In the genomic region with DNA sequence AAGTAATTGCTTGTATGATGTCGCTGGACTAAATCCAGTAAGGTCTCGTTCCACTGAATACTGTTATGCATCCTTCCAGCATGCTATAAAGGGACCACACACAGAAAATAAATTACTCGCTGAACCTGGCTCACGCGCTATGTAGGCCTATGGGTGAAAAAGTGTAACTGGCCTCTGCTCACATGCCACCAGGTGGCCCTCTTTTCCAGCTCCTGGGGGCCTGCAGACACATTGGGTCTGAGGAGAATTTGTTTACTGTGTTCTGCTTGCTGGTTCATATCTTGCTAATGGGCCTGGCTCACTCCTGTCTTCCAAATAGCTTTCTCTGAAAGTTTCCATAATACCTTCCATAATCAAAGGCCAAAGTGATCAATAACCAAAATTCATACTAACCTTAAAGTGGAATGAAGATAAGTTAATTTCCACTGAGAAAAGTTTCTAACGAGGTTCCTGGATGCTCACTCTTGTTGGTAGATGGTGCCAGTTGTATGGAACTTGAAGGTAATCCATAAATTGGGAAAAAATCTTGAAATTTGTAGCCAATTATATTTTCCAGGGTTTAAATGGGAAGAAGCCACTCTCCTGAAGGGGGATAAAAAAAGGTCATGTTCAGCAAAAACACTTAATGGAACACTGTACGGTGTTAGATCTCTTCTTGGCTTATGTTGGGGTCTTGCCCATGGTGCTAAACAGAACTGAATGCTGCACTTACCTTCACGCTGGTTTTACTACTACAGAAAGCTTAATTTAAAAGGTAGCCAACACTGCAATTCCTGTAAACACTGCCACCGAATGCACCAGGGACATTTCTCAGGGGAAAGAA, we compare ENCODE assay signal across 9 cellular contexts. TPM values are rescaled to one million over a fixed set of nuclear protein-coding genes. Genes with fewer than 3 reads are reported as not detected.
DNase-seq lines count a peak whose midpoint lies in the region; ATAC-seq and TF ChIP-seq lines count a peak whose summit lies in the region.
"Had no signal": no experiment of that assay in that cellular context is flagged by ENCODE, and none has a peak within 500 bp of the region (broad histone marks: within the 10 kb centered on the region; RNA-seq: fewer than 3 reads in every experiment).

No MANE protein-coding gene starts in this region.

- H3K9me2 ChIP-seq in GM23248 (ENCODE audit: insufficient read depth) = no peaks in the 10 kb centered on the region

- H2AFZ ChIP-seq in GM23248 = no peak overlapping the region

- peak; percentile 40 for TF ChIP-seq CTCF in Calu3 (IDR thresholded peaks at IDR 0.05; ENCODE audit: unreplicated experiment)
- no peak for TF ChIP-seq CTCF in GM20000 (IDR thresholded peaks at IDR 0.05; ENCODE audit: extremely low read depth, missing control alignments)

- no peaks in the 10 kb centered on the region; the same call in 1 of the 2 replicates for H3K27me3 ChIP-seq in GM23248 (replicated peaks; ENCODE audit: insufficient read depth)

- DNase-seq in Calu3 = peak; percentile 23
- peak; percentile 36 for DNase-seq in GM20000 (ENCODE audit: low spot score)
- peak; percentile 19 for DNase-seq in Jurkat, Clone E6-1 (ENCODE audit: low read depth, low spot score)
- peak; percentile 58 for DNase-seq in activated CD8-positive, alpha-beta T cell treated with anti-CD3 and anti-CD28 coated beads, Interleukin-2, amount 10 ng/mL, durations not matched to agents 7 days and 5 days
- peak; percentile 50 for DNase-seq in stimulated activated CD4-positive, alpha-beta T cell treated with anti-CD3 and anti-CD28 coated beads, Interleukin-15, amount 100 ng/mL, for 24 hours
- DNase-seq in NCI-H1048 (lab: John Stamatoyannopoulos, UW) = no peak
- no peak for DNase-seq in GM23248
- no peak for DNase-seq in midbrain (lab: John Stamatoyannopoulos, UW)

- H3K36me3 ChIP-seq in GM23248 (ENCODE audit: low read depth) = no peaks in the 10 kb centered on the region

- intact Hi-C loops in Calu3 (cut with micrococcal nuclease; ENCODE audit: unreplicated experiment) = no loop called here

- H4K20me1 ChIP-seq in GM23248 (ENCODE audit: insufficient read depth) = no peaks in the 10 kb centered on the region

- no peak overlapping the region for H3K4me2 ChIP-seq in GM23248 (ENCODE audit: unreplicated experiment)

- H3K79me2 ChIP-seq in GM23248 (ENCODE audit: insufficient read depth) = no peaks in the 10 kb centered on the region

- no peaks in the 10 kb centered on the region for H3K4me1 Mint-ChIP-seq in Calu3 (ENCODE audit: low read depth, unreplicated experiment)
- H3K4me1 Mint-ChIP-seq in activated CD8-positive, alpha-beta T cell treated with anti-CD3 and anti-CD28 coated beads, Interleukin-2, amount 10 ng/mL, durations not matched to agents 7 days and 5 days (ENCODE audit: low read depth) = no peaks in the 10 kb centered on the region

- no peak overlapping the region for H3K4me3 Mint-ChIP-seq in Calu3 (ENCODE audit: low read depth, unreplicated experiment)
- no peak overlapping the region for H3K4me3 Mint-ChIP-seq in activated CD8-positive, alpha-beta T cell treated with anti-CD3 and anti-CD28 coated beads, Interleukin-2, amount 10 ng/mL, durations not matched to agents 7 days and 5 days

- no peak overlapping the region for H3K27ac Mint-ChIP-seq in Calu3 (ENCODE audit: unreplicated experiment)
- H3K27ac Mint-ChIP-seq in activated CD8-positive, alpha-beta T cell treated with anti-CD3 and anti-CD28 coated beads, Interleukin-2, amount 10 ng/mL, durations not matched to agents 7 days and 5 days = no peak overlapping the region

- no peaks in the 10 kb centered on the region for H3K4me1 ChIP-seq in GM23248 (ENCODE audit: insufficient read depth)

- WGBS in GM23248 (ENCODE audit: low coverage in 1 of 2, low lambda C conversion rate in 2 of 2, missing lambda C conversion rate in 2 of 2), 2 experiments = 29 to 33% methylated on average over 9 of the region's 9 CpGs

- in situ Hi-C loops in GM23248 (cut with MboI) = no loop called here

- H3K27ac ChIP-seq in GM23248 = no peak overlapping the region

- H3K27me3 Mint-ChIP-seq in Calu3 (ENCODE audit: unreplicated experiment) = peaks cover 42% of the 10 kb centered on the region
- peaks cover 16% of the 10 kb centered on the region for H3K27me3 Mint-ChIP-seq in activated CD8-positive, alpha-beta T cell treated with anti-CD3 and anti-CD28 coated beads, Interleukin-2, amount 10 ng/mL, durations not matched to agents 7 days and 5 days (ENCODE audit: low read depth)

- ATAC-seq in activated CD8-positive, alpha-beta T cell treated with anti-CD3 and anti-CD28 coated beads, Interleukin-2, amount 10 ng/mL, durations not matched to agents 7 days and 5 days = peak; percentile 73

- CTCF ChIA-PET in Calu3 (lab: Charles Lee) = interaction anchor here (0.6 kb wide), 1 partner anchor 1041 kb away, joined by 4 read pairs; no protein-coding TSS in a partner anchor
- CTCF ChIA-PET in activated CD8-positive, alpha-beta T cell treated with anti-CD3 and anti-CD28 coated beads, Interleukin-2, amount 10 ng/mL, durations not matched to agents 7 days and 5 days (lab: Charles Lee) = interaction anchor here (0.6 to 3.0 kb wide), 12 partner anchors 15 to 513 kb away, joined by 3 to 14 read pairs (median 3); a partner anchor contains a TSS

- BruUV-seq in Calu3 (replicated peaks; lab: Mats Ljungman, UMichigan) = no TSS peak

- H3K36me3 Mint-ChIP-seq in Calu3 (ENCODE audit: insufficient read depth, unreplicated experiment) = no peaks in the 10 kb centered on the region
- H3K36me3 Mint-ChIP-seq in activated CD8-positive, alpha-beta T cell treated with anti-CD3 and anti-CD28 coated beads, Interleukin-2, amount 10 ng/mL, durations not matched to agents 7 days and 5 days (ENCODE audit: low read depth) = no peaks in the 10 kb centered on the region

- H3K9ac ChIP-seq in GM23248 = no peak overlapping the region

- no peak overlapping the region for H3K4me3 ChIP-seq in Jurkat, Clone E6-1 (ENCODE audit: low read length)
- H3K4me3 ChIP-seq in GM23248 = no peak overlapping the region

- H3K9me3 Mint-ChIP-seq in Calu3 (ENCODE audit: low read depth, unreplicated experiment) = no peaks in the 10 kb centered on the region
- H3K9me3 Mint-ChIP-seq in activated CD8-positive, alpha-beta T cell treated with anti-CD3 and anti-CD28 coated beads, Interleukin-2, amount 10 ng/mL, durations not matched to agents 7 days and 5 days (ENCODE audit: insufficient read depth) = no peaks in the 10 kb centered on the region

- no peaks in the 10 kb centered on the region for H3K9me3 ChIP-seq in GM23248 (ENCODE audit: low read depth)

- POLR2A ChIA-PET in activated CD8-positive, alpha-beta T cell treated with anti-CD3 and anti-CD28 coated beads, Interleukin-2, amount 10 ng/mL, durations not matched to agents 7 days and 5 days (lab: Charles Lee) = no interaction called here

- no peaks in the 10 kb centered on the region for H3F3A ChIP-seq in GM23248 (ENCODE audit: insufficient read depth)

RNA-seq across cellular contexts. Expression of a gene that starts 27.0 kb away (rescaled TPM):
- total RNA-seq in Calu3 (2022) = not detected in 2 replicates
- not detected for polyA plus RNA-seq in Jurkat, Clone E6-1 (2012; ENCODE audit: insufficient read depth, insufficient read length)
- not detected for total RNA-seq in activated CD8-positive, alpha-beta T cell treated with anti-CD3 and anti-CD28 coated beads, Interleukin-2, amount 10 ng/mL, durations not matched to agents 7 days and 5 days
- not detected in 2 replicates for total RNA-seq in GM23248 (2014; rRNA removed; shearing (Covaris generic))
- not detected in 2 replicates for polyA plus RNA-seq in GM23248 (2016; fragmentation: Nextera tagmentation; extraction: Ambion mirVana)
- total RNA-seq: renal cortical epithelial cell had no signal

Comparison
In these comparisons a context has a peak if more than half of its experiments do, and no peak if none do; other contexts are left out.
1. DNase-seq: peak in Calu3 (single experiment), GM20000 (single experiment), Jurkat, Clone E6-1 (single experiment), activated CD8-positive, alpha-beta T cell treated with anti-CD3 and anti-CD28 coated beads, Interleukin-2, amount 10 ng/mL, durations not matched to agents 7 days and 5 days (single experiment) and stimulated activated CD4-positive, alpha-beta T cell treated with anti-CD3 and anti-CD28 coated beads, Interleukin-15, amount 100 ng/mL, for 24 hours (single experiment); none in NCI-H1048 (single experiment), GM23248 (single experiment) and midbrain (single experiment).